15 cellular contexts compared by ENCODE assay signal in genomic region chr1:236862615-236863211, GRCh38.
DNase-seq lines count a peak whose midpoint lies in the region; ATAC-seq and TF ChIP-seq lines count a peak whose summit lies in the region.
"Had no signal": no experiment of that assay in that cellular context is flagged by ENCODE, and none has a peak within 500 bp of the region (broad histone marks: within the 10 kb centered on the region; RNA-seq: fewer than 3 reads in every experiment).

No MANE protein-coding gene starts in this region.

- CTCF ChIA-PET in MCF 10A (lab: Yijun Ruan, JAX): interaction anchor here (0.5 to 2.4 kb wide), 12 partner anchors 9 to 947 kb away, joined by 3 to 10 read pairs (median 4); no protein-coding TSS in a partner anchor

- H3K9me3 Mint-ChIP-seq in MCF 10A (ENCODE audit: unreplicated experiment) (no peaks in the 10 kb centered on the region), immature natural killer cell (no peaks in the 10 kb centered on the region)
- H3K9me3 Mint-ChIP-seq in naive thymus-derived CD8-positive, alpha-beta T cell: peaks cover 0 to 5% (median 0%) of the 10 kb centered on the region in 9 donors
- H3K9me3 Mint-ChIP-seq: endodermal cell had no signal

- H3K27ac ChIP-seq in breast epithelium (no peak overlapping the region), cardiac muscle cell (peak overlapping the region; percentile 19)

- no peaks in the 10 kb centered on the region for H3K4me1 ChIP-seq in breast epithelium
- peaks cover 13% of the 10 kb centered on the region for H3K4me1 ChIP-seq in cardiac muscle cell (ENCODE audit: low read depth)

- POLR2A ChIA-PET in MCF 10A (lab: Yijun Ruan, JAX): interaction anchor here (0.6 to 2.0 kb wide), 5 partner anchors 8 to 853 kb away, joined by 3 to 5 read pairs (median 4); partner anchors contain the start of gene MTR
- POLR2A ChIA-PET in naive thymus-derived CD8-positive, alpha-beta T cell (lab: Charles Lee): interaction anchor here (3.0 kb wide), 1 partner anchor 67 kb away, joined by 20 read pairs; the partner anchor contains the start of gene MTR

- intact Hi-C loops in MCF 10A (cut with micrococcal nuclease) (no loop called here), breast epithelium (cut with DNase I; ENCODE audit: low total_unique reads) (no loop called here)

- H3K36me3 Mint-ChIP-seq in MCF 10A (ENCODE audit: insufficient read depth, unreplicated experiment): peaks cover 94% of the 10 kb centered on the region
- peaks cover 30 to 85% (median 45%) of the 10 kb centered on the region in 3 donors for H3K36me3 Mint-ChIP-seq in naive thymus-derived CD8-positive, alpha-beta T cell
- H3K36me3 Mint-ChIP-seq in immature natural killer cell: peaks cover 26 to 65% (median 40%) of the 10 kb centered on the region in 3 donors

- H3K9me3 ChIP-seq in breast epithelium: no peaks in the 10 kb centered on the region
- H3K9me3 ChIP-seq in cardiac muscle cell (ENCODE audit: low read depth): no peaks in the 10 kb centered on the region
- H3K9me3 ChIP-seq: spleen, upper lobe of left lung had no signal

- H3K27ac Mint-ChIP-seq in MCF 10A (ENCODE audit: low read depth, unreplicated experiment) (peak overlapping the region; percentile 24), immature natural killer cell (no peak overlapping the region)
- peak overlapping the region; percentile 59 to 97 (median 90) for H3K27ac Mint-ChIP-seq in naive thymus-derived CD8-positive, alpha-beta T cell
- H3K27ac Mint-ChIP-seq: endodermal cell had no signal

- H3K4me1 Mint-ChIP-seq in MCF 10A (ENCODE audit: insufficient read depth, unreplicated experiment): peaks cover 5% of the 10 kb centered on the region
- peaks cover 27 to 45% (median 36%) of the 10 kb centered on the region in 4 donors for H3K4me1 Mint-ChIP-seq in naive thymus-derived CD8-positive, alpha-beta T cell
- H3K4me1 Mint-ChIP-seq in immature natural killer cell: peaks cover 5 to 12% of the 10 kb centered on the region in 2 donors
- H3K4me1 Mint-ChIP-seq: endodermal cell had no signal

- no peaks in the 10 kb centered on the region for H3K36me3 ChIP-seq in breast epithelium
- H3K36me3 ChIP-seq in cardiac muscle cell: peaks cover 25% of the 10 kb centered on the region

- H3K27me3 Mint-ChIP-seq in MCF 10A (ENCODE audit: insufficient read depth, unreplicated experiment): no peaks in the 10 kb centered on the region
- H3K27me3 Mint-ChIP-seq in naive thymus-derived CD8-positive, alpha-beta T cell: no peaks in the 10 kb centered on the region
- H3K27me3 Mint-ChIP-seq in immature natural killer cell (ENCODE audit: low read depth in 3 of 3): peaks cover 0 to 2% (median 2%) of the 10 kb centered on the region in 3 donors

- BruUV-seq in MCF 10A (replicated peaks; lab: Mats Ljungman, UMichigan): no TSS peak

- H3K4me3 ChIP-seq in breast epithelium (no peak overlapping the region), cardiac muscle cell (no peak overlapping the region)
- H3K4me3 ChIP-seq: spleen, upper lobe of left lung had no signal

- no peak for TF ChIP-seq POLR2A in breast epithelium (IDR thresholded peaks at IDR 0.05)

- H3K4me3 Mint-ChIP-seq in MCF 10A (ENCODE audit: unreplicated experiment) (no peak overlapping the region), immature natural killer cell (no peak overlapping the region)
- H3K4me3 Mint-ChIP-seq in naive thymus-derived CD8-positive, alpha-beta T cell: peak overlapping the region; percentile 7 to 84 (median 70)
- H3K4me3 Mint-ChIP-seq: endodermal cell had no signal

- H3K27me3 ChIP-seq in breast epithelium (no peaks in the 10 kb centered on the region), cardiac muscle cell (no peaks in the 10 kb centered on the region)
- H3K27me3 ChIP-seq: spleen, upper lobe of left lung had no signal

- TF ChIP-seq CTCF in MCF 10A (IDR thresholded peaks at IDR 0.05; ENCODE audit: unreplicated experiment): no peak
- TF ChIP-seq CTCF in breast epithelium (IDR thresholded peaks at IDR 0.05): no peak
- no peak for TF ChIP-seq CTCF in cardiac muscle cell (IDR thresholded peaks at IDR 0.05; ENCODE audit: low read depth, low read length)

- peak; percentile 16 for DNase-seq in MCF 10A (ENCODE audit: unreplicated experiment)
- no peak for DNase-seq in breast epithelium (ENCODE audit: low spot score in 2 of 2)
- no peak for DNase-seq in cardiac muscle cell (ENCODE audit: low read depth in 1 of 2, low spot score in 1 of 2)
- peak in 4 of 10 donors; percentile 22 to 50 (median 36) for DNase-seq in naive thymus-derived CD8-positive, alpha-beta T cell
- no peak for DNase-seq in AG08396 (ENCODE audit: low spot score)
- DNase-seq in epidermal melanocyte (ENCODE audit: insufficient read length, low spot score): no peak
- no peak for DNase-seq in immature natural killer cell
- DNase-seq: aorta, DMS79, endodermal cell, NCI-H1092, NCI-H524 treated with DMSO at 0.1 percent for 48 hours, spleen had no signal

- peak; percentile 68 to 71 for ATAC-seq in naive thymus-derived CD8-positive, alpha-beta T cell
- ATAC-seq in HG02763 (IDR thresholded peaks at IDR 0.05; ENCODE audit: unreplicated experiment): no peak

Comparison
In these comparisons a context has a peak if more than half of its experiments do, and no peak if none do; other contexts are left out.
1. H3K27ac Mint-ChIP-seq: peak in MCF 10A (single experiment) and naive thymus-derived CD8-positive, alpha-beta T cell (10 of 10); none in immature natural killer cell (0 of 6).
2. H3K4me3 Mint-ChIP-seq: peak in naive thymus-derived CD8-positive, alpha-beta T cell (10 of 10); none in MCF 10A (single experiment) and immature natural killer cell (0 of 5).